ENCODE assay signal across 13 cellular contexts in the genomic region with DNA sequence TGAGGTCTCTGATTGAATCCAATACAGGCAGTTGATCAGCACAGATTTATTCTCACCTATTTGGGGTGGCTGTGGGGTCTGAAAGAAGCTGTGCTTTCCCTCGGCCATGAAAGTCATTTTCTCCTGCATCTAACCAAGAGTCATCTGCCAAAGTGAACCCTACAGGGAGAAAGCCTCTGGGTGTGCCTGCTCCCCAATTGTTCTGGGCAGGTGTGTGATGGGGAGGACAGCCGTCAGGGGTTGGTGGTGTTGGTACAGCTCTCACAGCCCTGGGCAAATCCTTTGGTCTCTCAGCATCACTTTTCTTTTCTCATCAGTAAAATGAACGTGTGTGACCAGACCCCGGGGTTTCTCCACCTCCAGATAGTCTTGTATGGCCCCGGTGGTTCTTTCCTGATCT. TPM values are rescaled to one million over a fixed set of nuclear protein-coding genes. Genes with fewer than 3 reads are reported as not detected.
DNase-seq lines count a peak whose midpoint lies in the region; ATAC-seq and TF ChIP-seq lines count a peak whose summit lies in the region.
"Had no signal": no experiment of that assay in that cellular context is flagged by ENCODE, and none has a peak within 500 bp of the region (broad histone marks: within the 10 kb centered on the region; RNA-seq: fewer than 3 reads in every experiment).

No MANE protein-coding gene starts in this region.

- peak overlapping the region in 5 of 12 donors; percentile 85 to 96 (median 92) for H3K27ac ChIP-seq in heart left ventricle

- H3K27me3 Mint-ChIP-seq in MCF 10A (ENCODE audit: insufficient read depth, unreplicated experiment), result no peaks in the 10 kb centered on the region
- H3K27me3 Mint-ChIP-seq in nephron (ENCODE audit: low read depth), result no peaks in the 10 kb centered on the region
- no peaks in the 10 kb centered on the region for H3K27me3 Mint-ChIP-seq in stimulated activated memory B cell treated with anti-CD40 and anti-IgM and Interleukin-4, amounts not matched to agents 10 μg/mL and 1 μg/mL and 100 μg/mL, for 72 hours

- H3K27me3 ChIP-seq in heart left ventricle, result no peaks in the 10 kb centered on the region
- H3K27me3 ChIP-seq: BE2C, dorsolateral prefrontal cortex had no signal

- no peaks in the 10 kb centered on the region for H3K36me3 Mint-ChIP-seq in MCF 10A (ENCODE audit: insufficient read depth, unreplicated experiment)
- peaks cover 11% of the 10 kb centered on the region for H3K36me3 Mint-ChIP-seq in nephron (ENCODE audit: low read depth)
- no peaks in the 10 kb centered on the region for H3K36me3 Mint-ChIP-seq in stimulated activated memory B cell treated with anti-CD40 and anti-IgM and Interleukin-4, amounts not matched to agents 10 μg/mL and 1 μg/mL and 100 μg/mL, for 72 hours

- H3K4me3 Mint-ChIP-seq in MCF 10A (ENCODE audit: unreplicated experiment) (no peak overlapping the region), nephron (peak overlapping the region; percentile 88 to 93 (median 92))
- H3K4me3 Mint-ChIP-seq in stimulated activated memory B cell treated with anti-CD40 and anti-IgM and Interleukin-4, amounts not matched to agents 10 μg/mL and 1 μg/mL and 100 μg/mL, for 72 hours, result no peak overlapping the region

- CTCF ChIA-PET in MCF 10A (lab: Yijun Ruan, JAX), result interaction anchor here (0.7 to 0.8 kb wide), 2 partner anchors 13 to 276 kb away, joined by 4 read pairs; no protein-coding TSS in a partner anchor

- no peak for TF ChIP-seq POLR2A in heart left ventricle (IDR thresholded peaks at IDR 0.05)

- H3K36me3 ChIP-seq in heart left ventricle, result no peaks in the 10 kb centered on the region
- H3K36me3 ChIP-seq: BE2C had no signal

- WGBS in heart left ventricle, 4 donors, result 71 to 81% (median 77%) methylated on average over 5 of the region's 5 CpGs

- H3K27ac Mint-ChIP-seq in MCF 10A (ENCODE audit: low read depth, unreplicated experiment), result peak overlapping the region; percentile 73
- H3K27ac Mint-ChIP-seq in nephron, result peak overlapping the region; percentile 11 to 84 (median 76)
- H3K27ac Mint-ChIP-seq in stimulated activated memory B cell treated with anti-CD40 and anti-IgM and Interleukin-4, amounts not matched to agents 10 μg/mL and 1 μg/mL and 100 μg/mL, for 72 hours, result no peak overlapping the region

- peaks cover 7% of the 10 kb centered on the region for H3K9me3 Mint-ChIP-seq in MCF 10A (ENCODE audit: unreplicated experiment)
- peaks cover 4% of the 10 kb centered on the region for H3K9me3 Mint-ChIP-seq in nephron
- no peaks in the 10 kb centered on the region for H3K9me3 Mint-ChIP-seq in stimulated activated memory B cell treated with anti-CD40 and anti-IgM and Interleukin-4, amounts not matched to agents 10 μg/mL and 1 μg/mL and 100 μg/mL, for 72 hours

- peak overlapping the region in 2 of 12 donors; percentile 79 to 87 for H3K4me3 ChIP-seq in heart left ventricle

- POLR2A ChIA-PET in MCF 10A (lab: Yijun Ruan, JAX), result interaction anchor here (0.8 kb wide), 1 partner anchor 125 kb away, joined by 3 read pairs; the partner anchor contains the start of gene FAM120AOS

- H3K4me1 Mint-ChIP-seq in MCF 10A (ENCODE audit: insufficient read depth, unreplicated experiment) (peaks cover 20% of the 10 kb centered on the region), nephron (peaks cover 58% of the 10 kb centered on the region)
- peaks cover 64% of the 10 kb centered on the region for H3K4me1 Mint-ChIP-seq in stimulated activated memory B cell treated with anti-CD40 and anti-IgM and Interleukin-4, amounts not matched to agents 10 μg/mL and 1 μg/mL and 100 μg/mL, for 72 hours

- BruUV-seq in MCF 10A (replicated peaks; lab: Mats Ljungman, UMichigan), result no TSS peak

- TF ChIP-seq CTCF in heart left ventricle (IDR thresholded peaks at IDR 0.05) (no peak), MCF 10A (IDR thresholded peaks at IDR 0.05; ENCODE audit: unreplicated experiment) (no peak), nephron (IDR thresholded peaks at IDR 0.05; ENCODE audit: unreplicated experiment in 3 of 3) (no peak)

- intact Hi-C loops in left cardiac atrium (cut with DNase I), result loop anchor here in 1 of 2 donors (10.0 kb wide), 1 partner anchor 124 kb away; the partner anchor contains the start of genes FAM120A and FAM120AOS
- intact Hi-C loops in heart left ventricle (cut with DNase I), result loop anchor here in 1 of 10 donors (10.0 kb wide), 1 partner anchor 134 kb away; no protein-coding TSS in a partner anchor
- intact Hi-C loops in MCF 10A (cut with micrococcal nuclease), result no loop called here

- no peaks in the 10 kb centered on the region for H3K9me3 ChIP-seq in heart left ventricle
- H3K9me3 ChIP-seq: BE2C had no signal

- peak; percentile 13 for DNase-seq in left cardiac atrium
- DNase-seq in heart left ventricle, result no peak
- DNase-seq in MCF 10A (ENCODE audit: unreplicated experiment), result no peak
- DNase-seq in stimulated activated CD4-positive, alpha-beta T cell treated with anti-CD3 and anti-CD28 coated beads, Interleukin-15, amount 100 ng/mL, for 24 hours, result no peak
- DNase-seq: activated gamma-delta T cell, BE2C, MV-4-11, NCI-H446 had no signal

- peaks cover 0 to 75% (median 62%) of the 10 kb centered on the region in 12 donors for H3K4me1 ChIP-seq in heart left ventricle
- H3K4me1 ChIP-seq: BE2C had no signal

- ATAC-seq in left cardiac atrium (no peak), heart left ventricle (no peak), GM21529 (IDR thresholded peaks at IDR 0.05; ENCODE audit: unreplicated experiment) (no peak), HG03354 (IDR thresholded peaks at IDR 0.05; ENCODE audit: poor library complexity, severe bottlenecking, unreplicated experiment) (no peak)
- no peak for ATAC-seq in stimulated activated memory B cell treated with anti-CD40 and anti-IgM and Interleukin-4, amounts not matched to agents 10 μg/mL and 1 μg/mL and 100 μg/mL, for 72 hours

RNA-seq across cellular contexts. Expression of gene PHF2, which starts 2.5 kb away (rescaled TPM):
- total RNA-seq in left cardiac atrium, result 10 to 100 TPM; 25.7 to 27.7 TPM
- total RNA-seq in heart left ventricle, result 10 to 100 TPM; 19.5 to 37.2 (median 22.4) TPM
- 10 to 100 TPM; 18.8 to 20.4 TPM for polyA plus RNA-seq in heart left ventricle
- 18.9 and 21.7 TPM in 2 replicates for total RNA-seq in MCF 10A (2022)

Comparison
In these comparisons a context has a peak if more than half of its experiments do, and no peak if none do; other contexts are left out.
1. H3K4me3 Mint-ChIP-seq: peak in nephron (3 of 3); none in MCF 10A (single experiment) and stimulated activated memory B cell treated with anti-CD40 and anti-IgM and Interleukin-4, amounts not matched to agents 10 μg/mL and 1 μg/mL and 100 μg/mL, for 72 hours (single experiment).